In genomic region chr12:114668151-114668891, GRCh38 we compare ENCODE assay signal across 1 cellular context.
TF ChIP-seq lines count a peak whose summit lies in the region.

No MANE protein-coding gene starts in this region.

TF ChIP-seq in SK-N-SH treated with all-trans-retinoic acid at 6 μM for 48 hours, 23 proteins besides CTCF, POLR2A, EP300 and RAD21 (continued from another document):
- TF ChIP-seq PATZ1 (CRISPR knock-in tag; IDR thresholded peaks at IDR 0.05; ENCODE audit: borderline replicate concordance) (no peak), ESRRG (CRISPR knock-in tag; IDR thresholded peaks at IDR 0.05) (no peak), ZNF70 (CRISPR knock-in tag; IDR thresholded peaks at IDR 0.05) (no peak), PPARA (CRISPR knock-in tag; IDR thresholded peaks at IDR 0.05; ENCODE audit: borderline replicate concordance) (no peak)
- TF ChIP-seq, protein P1, sequence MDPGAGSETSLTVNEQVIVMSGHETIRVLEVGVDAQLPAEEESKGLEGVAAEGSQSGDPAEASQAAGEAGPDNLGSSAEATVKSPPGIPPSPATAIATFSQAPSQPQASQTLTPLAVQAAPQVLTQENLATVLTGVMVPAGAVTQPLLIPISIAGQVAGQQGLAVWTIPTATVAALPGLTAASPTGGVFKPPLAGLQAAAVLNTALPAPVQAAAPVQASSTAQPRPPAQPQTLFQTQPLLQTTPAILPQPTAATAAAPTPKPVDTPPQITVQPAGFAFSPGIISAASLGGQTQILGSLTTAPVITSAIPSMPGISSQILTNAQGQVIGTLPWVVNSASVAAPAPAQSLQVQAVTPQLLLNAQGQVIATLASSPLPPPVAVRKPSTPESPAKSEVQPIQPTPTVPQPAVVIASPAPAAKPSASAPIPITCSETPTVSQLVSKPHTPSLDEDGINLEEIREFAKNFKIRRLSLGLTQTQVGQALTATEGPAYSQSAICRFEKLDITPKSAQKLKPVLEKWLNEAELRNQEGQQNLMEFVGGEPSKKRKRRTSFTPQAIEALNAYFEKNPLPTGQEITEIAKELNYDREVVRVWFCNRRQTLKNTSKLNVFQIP (CRISPR knock-in tag; IDR thresholded peaks at IDR 0.05; ENCODE audit: borderline replicate concordance, low read depth), result no peak
